In genomic region chr10:124146491-124146890, GRCh38 we compare ENCODE assay signal across 23 cellular contexts. TPM values are rescaled to one million over a fixed set of nuclear protein-coding genes. Genes with fewer than 3 reads are reported as not detected.
"Had no signal": no experiment of that assay in that cellular context is flagged by ENCODE, and none has a peak within 500 bp of the region (broad histone marks: within the 10 kb centered on the region; RNA-seq: fewer than 3 reads in every experiment).

No MANE protein-coding gene starts in this region.

- H3K36me3 ChIP-seq: cardiac muscle cell had no signal

- DNase-seq: activated CD4-positive, alpha-beta T cell treated with anti-CD3 and anti-CD28 coated beads for 48 hours; activated CD4-positive, alpha-beta T cell treated with anti-CD3 and anti-CD28 coated beads, Interleukin-2, amount 50 U/mL, for 4 hours; activated CD4-positive, CD25-positive, alpha-beta regulatory T cell treated with anti-CD3 and anti-CD28 coated beads, Interleukin-2, amount 50 U/mL, for 72 hours; activated CD8-positive, alpha-beta memory T cell treated with anti-CD3 and anti-CD28 coated beads, Interleukin-2, amount 50 U/mL, for 48 hours; activated CD8-positive, alpha-beta T cell treated with anti-CD3 and anti-CD28 coated beads, Interleukin-2, amount 10 ng/mL, durations not matched to agents 7 days and 5 days; activated T-cell treated with anti-CD3 and anti-CD28 coated beads, Interleukin-2, amount 50 U/mL, for 1 hour; amygdala; Karpas-422; NCI-H1092; NCI-H1417; NCI-H1930; NCI-H2171 treated with DMSO at 0.1 percent for 48 hours; NCI-H226; NCI-H526; NCI-H82; NK-92 treated with Interleukin-12 subunit alpha and Interleukin-12 subunit beta, amount 100 ng/mL, for 24 hours; PC-3; SHP77 treated with DMSO at 0.1 percent for 48 hours had no signal

- ATAC-seq: activated CD8-positive, alpha-beta T cell treated with anti-CD3 and anti-CD28 coated beads, Interleukin-2, amount 10 ng/mL, durations not matched to agents 7 days and 5 days; PC-3; WTC11 had no signal

- H3K27ac ChIP-seq: cardiac muscle cell had no signal

- H3K27me3 ChIP-seq: cardiac muscle cell had no signal

- H3K4me3 ChIP-seq: cardiac muscle cell had no signal

- FAIRE-seq: astrocyte, RCC 7860 had no signal

RNA-seq across cellular contexts. Expression of gene CHST15, which starts 53.1 kb away (rescaled TPM):
- total RNA-seq: activated CD8-positive, alpha-beta T cell treated with anti-CD3 and anti-CD28 coated beads, Interleukin-2, amount 10 ng/mL, durations not matched to agents 7 days and 5 days; SK-MEL-5 had no signal
